Comparison of ENCODE assay signal across 19 cellular contexts in the genomic region with DNA sequence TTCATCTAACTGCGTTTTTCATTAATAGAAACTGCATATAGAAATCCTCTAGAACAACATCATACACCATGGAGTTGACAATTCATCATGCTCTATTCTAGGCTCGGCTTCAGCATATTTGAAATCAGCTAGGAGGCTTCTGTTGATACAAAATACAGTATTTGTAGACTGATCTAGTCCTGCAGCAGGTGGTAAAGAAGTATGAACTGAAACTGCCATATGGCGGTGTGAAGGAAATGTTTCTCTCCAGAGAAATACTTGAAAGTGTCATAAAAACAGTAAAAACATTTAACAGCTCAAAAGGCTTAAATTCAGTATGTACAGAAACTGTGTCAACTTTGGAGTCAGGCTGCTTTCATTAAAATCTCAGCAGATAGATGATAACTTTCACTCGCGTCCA. TPM values are rescaled to one million over a fixed set of nuclear protein-coding genes. Genes with fewer than 3 reads are reported as not detected.
A peak's percentile ranks its signal among the peaks of the same experiment; 100 is the strongest.
DNase-seq lines count a peak whose midpoint lies in the region; ATAC-seq and TF ChIP-seq lines count a peak whose summit lies in the region.
"Had no signal": no experiment of that assay in that cellular context is flagged by ENCODE, and none has a peak within 500 bp of the region (broad histone marks: within the 10 kb centered on the region; RNA-seq: fewer than 3 reads in every experiment).

No MANE protein-coding gene starts in this region.

- TF ChIP-seq CTCF in BE2C (IDR thresholded peaks at IDR 0.05; ENCODE audit: low read depth, low read length), result no peak
- no peak for TF ChIP-seq CTCF in mucosa of descending colon (IDR thresholded peaks at IDR 0.05)

- peak overlapping the region; percentile 12; the same call in 1 of the 2 replicates for H3K9ac ChIP-seq in BLaER1
- H3K9ac ChIP-seq: SK-N-SH had no signal

- intact Hi-C loops in mucosa of descending colon (cut with DNase I, micrococcal nuclease), result no loop called here

- peak overlapping the region; percentile 4; the same call in 1 of the 2 replicates for H3K4me3 ChIP-seq in BLaER1
- no peak overlapping the region for H3K4me3 ChIP-seq in HAP-1
- H3K4me3 ChIP-seq in BE2C (ENCODE audit: low read depth, low read length), result no peak overlapping the region
- no peak overlapping the region for H3K4me3 ChIP-seq in mucosa of descending colon
- H3K4me3 ChIP-seq: A549, psoas muscle, thyroid gland had no signal

- H3K4me1 ChIP-seq in BLaER1 (peaks cover 57% of the 10 kb centered on the region), HAP-1 (no peaks in the 10 kb centered on the region), BE2C (no peaks in the 10 kb centered on the region), mucosa of descending colon (ENCODE audit: low read depth) (no peaks in the 10 kb centered on the region)
- H3K4me1 ChIP-seq: A549, psoas muscle, thyroid gland had no signal

- peak; percentile 55 for ATAC-seq in GM19324 (IDR thresholded peaks at IDR 0.05; ENCODE audit: low FRiP score, unreplicated experiment)
- peak; percentile 58 for ATAC-seq in HG02588 (IDR thresholded peaks at IDR 0.05; ENCODE audit: unreplicated experiment)
- peak; percentile 53 for ATAC-seq in HG03469 (IDR thresholded peaks at IDR 0.05; ENCODE audit: unreplicated experiment)
- no peak for ATAC-seq in mucosa of descending colon
- ATAC-seq: A549, psoas muscle had no signal

- H3K27ac ChIP-seq in BLaER1, result peak overlapping the region; percentile 53
- H3K27ac ChIP-seq: A549, psoas muscle, thyroid gland, WERI-Rb-1 had no signal

- no peaks in the 10 kb centered on the region for H4K20me1 ChIP-seq in BLaER1

- H3K9me3 ChIP-seq in BLaER1 (no peaks in the 10 kb centered on the region), HAP-1 (no peaks in the 10 kb centered on the region), BE2C (no peaks in the 10 kb centered on the region), mucosa of descending colon (no peaks in the 10 kb centered on the region)
- H3K9me3 ChIP-seq: A549, psoas muscle, SK-N-SH, thyroid gland had no signal

- peak overlapping the region; percentile 85 for H3K4me2 ChIP-seq in BLaER1
- H3K4me2 ChIP-seq: A549, SK-N-SH had no signal

- DNase-seq in HAP-1 (ENCODE audit: low spot score in 2 of 2) (no peak), BE2C (no peak), mucosa of descending colon (no peak)
- DNase-seq in activated CD8-positive, alpha-beta memory T cell treated with anti-CD3 and anti-CD28 coated beads, Interleukin-2, amount 50 U/mL, for 48 hours, result no peak
- DNase-seq: activated CD8-positive, alpha-beta memory T cell treated with anti-CD3 and anti-CD28 coated beads, Interleukin-2, amount 50 U/mL, for 4 hours; caudate nucleus; COR-L47; NCI-H2029; psoas muscle; SK-N-SH; stimulated activated CD4-positive, alpha-beta T cell treated with anti-CD3 and anti-CD28 coated beads, Interleukin-15, amount 100 ng/mL, for 24 hours; thyroid gland; WERI-Rb-1 had no signal

- no peaks in the 10 kb centered on the region for H3K27me3 ChIP-seq in BLaER1
- H3K27me3 ChIP-seq in HAP-1 (ENCODE audit: low read depth), result no peaks in the 10 kb centered on the region
- H3K27me3 ChIP-seq in BE2C, result no peaks in the 10 kb centered on the region
- H3K27me3 ChIP-seq: thyroid gland had no signal

- in situ Hi-C loops in HAP-1 (cut with MboI; ENCODE audit: low sequenced_read_pairs), result no loop called here

- H3K36me3 ChIP-seq in BLaER1 (no peaks in the 10 kb centered on the region), HAP-1 (replicated peaks) (no peaks in the 10 kb centered on the region), BE2C (no peaks in the 10 kb centered on the region), mucosa of descending colon (ENCODE audit: low read depth) (no peaks in the 10 kb centered on the region)
- H3K36me3 ChIP-seq: thyroid gland, WERI-Rb-1 had no signal

RNA-seq across cellular contexts. Expression of a gene that starts 32.0 kb away (rescaled TPM):
- not detected for polyA plus RNA-seq in BE2C (2012; ENCODE audit: insufficient read depth, insufficient read length, low read depth)
- under 1 TPM; 0.12 to 0.29 (median 0.25) TPM for total RNA-seq in mucosa of descending colon
- polyA plus RNA-seq: A549, keratinocyte, SK-N-SH had no signal
